1 cellular context compared by ENCODE assay signal in the genomic region with DNA sequence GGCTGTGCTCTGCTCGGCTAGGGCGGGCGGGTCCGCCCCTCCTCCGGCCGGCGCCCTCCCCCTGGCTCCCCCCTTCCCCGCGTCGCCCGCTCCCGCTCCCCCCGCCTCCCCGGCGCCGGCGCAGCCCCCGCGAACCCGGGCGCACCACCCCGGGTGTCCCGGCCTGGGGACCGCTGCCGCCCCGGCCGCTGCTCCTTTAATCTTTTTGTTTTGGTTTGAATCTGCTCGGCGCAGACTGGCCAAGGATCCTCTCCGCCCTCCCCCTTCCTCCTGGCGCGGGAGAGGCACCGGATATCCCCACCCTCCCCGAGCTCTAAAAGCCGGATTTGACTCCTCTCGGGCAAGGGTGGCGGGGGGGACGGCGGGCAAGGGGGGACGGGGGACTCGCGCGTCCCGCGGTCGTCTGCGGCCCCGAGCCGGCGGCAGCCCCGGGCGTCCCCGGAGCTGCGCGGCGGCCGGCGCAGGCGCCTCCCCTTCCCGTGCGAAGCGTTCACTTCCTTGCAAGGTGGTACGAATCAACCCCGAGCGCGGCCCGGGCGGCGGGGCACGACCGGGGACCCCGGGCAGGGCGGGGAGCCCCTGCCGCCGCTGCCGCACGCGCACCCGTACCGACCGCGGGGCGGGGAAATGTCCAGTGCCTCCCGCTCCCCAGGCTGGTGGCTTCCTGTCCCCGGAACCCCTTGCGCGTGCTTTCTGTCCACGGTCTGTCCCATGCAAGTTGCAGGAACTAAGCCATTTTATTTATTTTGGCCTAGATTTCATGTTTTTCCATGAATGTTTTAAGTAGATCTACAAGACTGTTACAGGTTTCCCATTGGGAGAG.
TF ChIP-seq lines count a peak whose summit lies in the region.

A gene with protein sequence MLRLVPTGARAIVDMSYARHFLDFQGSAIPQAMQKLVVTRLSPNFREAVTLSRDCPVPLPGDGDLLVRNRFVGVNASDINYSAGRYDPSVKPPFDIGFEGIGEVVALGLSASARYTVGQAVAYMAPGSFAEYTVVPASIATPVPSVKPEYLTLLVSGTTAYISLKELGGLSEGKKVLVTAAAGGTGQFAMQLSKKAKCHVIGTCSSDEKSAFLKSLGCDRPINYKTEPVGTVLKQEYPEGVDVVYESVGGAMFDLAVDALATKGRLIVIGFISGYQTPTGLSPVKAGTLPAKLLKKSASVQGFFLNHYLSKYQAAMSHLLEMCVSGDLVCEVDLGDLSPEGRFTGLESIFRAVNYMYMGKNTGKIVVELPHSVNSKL (minus strand): TSS at position 11 of the 823 bp plus-strand sequence. CDS start 81 bp downstream, outside the sequence.

TF ChIP-seq in GM12878, 131 proteins besides CTCF, POLR2A, EP300 and RAD21 (continued from another document and continues in another):
- TF ChIP-seq, protein P1, sequence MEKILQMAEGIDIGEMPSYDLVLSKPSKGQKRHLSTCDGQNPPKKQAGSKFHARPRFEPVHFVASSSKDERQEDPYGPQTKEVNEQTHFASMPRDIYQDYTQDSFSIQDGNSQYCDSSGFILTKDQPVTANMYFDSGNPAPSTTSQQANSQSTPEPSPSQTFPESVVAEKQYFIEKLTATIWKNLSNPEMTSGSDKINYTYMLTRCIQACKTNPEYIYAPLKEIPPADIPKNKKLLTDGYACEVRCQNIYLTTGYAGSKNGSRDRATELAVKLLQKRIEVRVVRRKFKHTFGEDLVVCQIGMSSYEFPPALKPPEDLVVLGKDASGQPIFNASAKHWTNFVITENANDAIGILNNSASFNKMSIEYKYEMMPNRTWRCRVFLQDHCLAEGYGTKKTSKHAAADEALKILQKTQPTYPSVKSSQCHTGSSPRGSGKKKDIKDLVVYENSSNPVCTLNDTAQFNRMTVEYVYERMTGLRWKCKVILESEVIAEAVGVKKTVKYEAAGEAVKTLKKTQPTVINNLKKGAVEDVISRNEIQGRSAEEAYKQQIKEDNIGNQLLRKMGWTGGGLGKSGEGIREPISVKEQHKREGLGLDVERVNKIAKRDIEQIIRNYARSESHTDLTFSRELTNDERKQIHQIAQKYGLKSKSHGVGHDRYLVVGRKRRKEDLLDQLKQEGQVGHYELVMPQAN (conservative IDR thresholded peaks at IDR 0.05) = peak; percentile 84
- TF ChIP-seq CEBPB (IDR thresholded peaks at IDR 0.05; ENCODE audit: borderline replicate concordance in 1 of 2, low read depth in 2 of 2, low read length in 2 of 2) (no peak), SIN3A (IDR thresholded peaks at IDR 0.05; ENCODE audit: low read depth, low read length) (peak; percentile 54; the same call in 1 of the 2 replicates), YY1 (IDR thresholded peaks at IDR 0.05; ENCODE audit: low read depth, low read length) (0 out of 2 replicates have a peak, but pooled peaks have one; percentile 50), ZBED1 (IDR thresholded peaks at IDR 0.05; ENCODE audit: borderline replicate concordance) (no peak), ZNF217 (IDR thresholded peaks at IDR 0.05) (no peak; the same call in 1 of the 2 replicates), MXI1 (IDR thresholded peaks at IDR 0.05; ENCODE audit: low read depth, low read length) (peak; percentile 21; the same call in 1 of the 2 replicates), STAT3 (IDR thresholded peaks at IDR 0.05; ENCODE audit: low read depth, low read length) (no peak), HDGF (IDR thresholded peaks at IDR 0.05) (no peak), SIX5 (IDR thresholded peaks at IDR 0.05; ENCODE audit: low read depth, low read length, severe bottlenecking) (no peak), TBL1XR1 (IDR thresholded peaks at IDR 0.05; ENCODE audit: low read depth, low read length) (0 out of 2 replicates have a peak, but pooled peaks have one; percentile 25), KDM1A (IDR thresholded peaks at IDR 0.05; ENCODE audit: borderline replicate concordance) (no peak), NR2F1 (conservative IDR thresholded peaks at IDR 0.05) (peak; percentile 70), SRF (IDR thresholded peaks at IDR 0.05; ENCODE audit: low read depth in 2 of 2, low read length in 2 of 2) (peak in 1 of 2 experiments; percentile 91; a peak in 2 of 4 replicates), SMAD5 (IDR thresholded peaks at IDR 0.05; ENCODE audit: low read depth) (no peak; the same call in 1 of the 2 replicates), CHD2 (IDR thresholded peaks at IDR 0.05; ENCODE audit: borderline replicate concordance, low read depth, low read length) (no peak), BHLHE40 (IDR thresholded peaks at IDR 0.05; ENCODE audit: borderline replicate concordance in 1 of 2, low read depth in 2 of 2, low read length in 1 of 2) (peak; percentile 89 to 97), POLR2AphosphoS5 (IDR thresholded peaks at IDR 0.05; ENCODE audit: low read length) (no peak; the same call in 1 of the 2 replicates), MTA2 (IDR thresholded peaks at IDR 0.05; ENCODE audit: low read depth) (no peak), CBFB (IDR thresholded peaks at IDR 0.05; ENCODE audit: low read depth) (no peak), RFX5 (IDR thresholded peaks at IDR 0.05; ENCODE audit: low read depth, low read length) (no peak), ZZZ3 (IDR thresholded peaks at IDR 0.05; ENCODE audit: control insufficient read depth, insufficient read length, low read depth) (no peak), FOXK2 (IDR thresholded peaks at IDR 0.05) (no peak), FOXM1 (IDR thresholded peaks at IDR 0.05; ENCODE audit: low read depth, low read length) (no peak), ZNF207 (IDR thresholded peaks at IDR 0.05; ENCODE audit: borderline replicate concordance) (peak; percentile 82; the same call in 1 of the 2 replicates), NR2C1 (IDR thresholded peaks at IDR 0.05) (peak; percentile 43; the same call in 1 of the 2 replicates), GABPA (IDR thresholded peaks at IDR 0.05; ENCODE audit: low read depth) (peak; percentile 28; the same call in 1 of the 2 replicates), NFXL1 (IDR thresholded peaks at IDR 0.05; ENCODE audit: borderline replicate concordance) (no peak), MTA3 (IDR thresholded peaks at IDR 0.05; ENCODE audit: borderline replicate concordance, low read length) (no peak), PML (IDR thresholded peaks at IDR 0.05; ENCODE audit: low read length) (no peak)
- TF ChIP-seq, protein P2, sequence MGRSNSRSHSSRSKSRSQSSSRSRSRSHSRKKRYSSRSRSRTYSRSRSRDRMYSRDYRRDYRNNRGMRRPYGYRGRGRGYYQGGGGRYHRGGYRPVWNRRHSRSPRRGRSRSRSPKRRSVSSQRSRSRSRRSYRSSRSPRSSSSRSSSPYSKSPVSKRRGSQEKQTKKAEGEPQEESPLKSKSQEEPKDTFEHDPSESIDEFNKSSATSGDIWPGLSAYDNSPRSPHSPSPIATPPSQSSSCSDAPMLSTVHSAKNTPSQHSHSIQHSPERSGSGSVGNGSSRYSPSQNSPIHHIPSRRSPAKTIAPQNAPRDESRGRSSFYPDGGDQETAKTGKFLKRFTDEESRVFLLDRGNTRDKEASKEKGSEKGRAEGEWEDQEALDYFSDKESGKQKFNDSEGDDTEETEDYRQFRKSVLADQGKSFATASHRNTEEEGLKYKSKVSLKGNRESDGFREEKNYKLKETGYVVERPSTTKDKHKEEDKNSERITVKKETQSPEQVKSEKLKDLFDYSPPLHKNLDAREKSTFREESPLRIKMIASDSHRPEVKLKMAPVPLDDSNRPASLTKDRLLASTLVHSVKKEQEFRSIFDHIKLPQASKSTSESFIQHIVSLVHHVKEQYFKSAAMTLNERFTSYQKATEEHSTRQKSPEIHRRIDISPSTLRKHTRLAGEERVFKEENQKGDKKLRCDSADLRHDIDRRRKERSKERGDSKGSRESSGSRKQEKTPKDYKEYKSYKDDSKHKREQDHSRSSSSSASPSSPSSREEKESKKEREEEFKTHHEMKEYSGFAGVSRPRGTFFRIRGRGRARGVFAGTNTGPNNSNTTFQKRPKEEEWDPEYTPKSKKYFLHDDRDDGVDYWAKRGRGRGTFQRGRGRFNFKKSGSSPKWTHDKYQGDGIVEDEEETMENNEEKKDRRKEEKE (IDR thresholded peaks at IDR 0.05) = no peak
- TF ChIP-seq, protein P3, sequence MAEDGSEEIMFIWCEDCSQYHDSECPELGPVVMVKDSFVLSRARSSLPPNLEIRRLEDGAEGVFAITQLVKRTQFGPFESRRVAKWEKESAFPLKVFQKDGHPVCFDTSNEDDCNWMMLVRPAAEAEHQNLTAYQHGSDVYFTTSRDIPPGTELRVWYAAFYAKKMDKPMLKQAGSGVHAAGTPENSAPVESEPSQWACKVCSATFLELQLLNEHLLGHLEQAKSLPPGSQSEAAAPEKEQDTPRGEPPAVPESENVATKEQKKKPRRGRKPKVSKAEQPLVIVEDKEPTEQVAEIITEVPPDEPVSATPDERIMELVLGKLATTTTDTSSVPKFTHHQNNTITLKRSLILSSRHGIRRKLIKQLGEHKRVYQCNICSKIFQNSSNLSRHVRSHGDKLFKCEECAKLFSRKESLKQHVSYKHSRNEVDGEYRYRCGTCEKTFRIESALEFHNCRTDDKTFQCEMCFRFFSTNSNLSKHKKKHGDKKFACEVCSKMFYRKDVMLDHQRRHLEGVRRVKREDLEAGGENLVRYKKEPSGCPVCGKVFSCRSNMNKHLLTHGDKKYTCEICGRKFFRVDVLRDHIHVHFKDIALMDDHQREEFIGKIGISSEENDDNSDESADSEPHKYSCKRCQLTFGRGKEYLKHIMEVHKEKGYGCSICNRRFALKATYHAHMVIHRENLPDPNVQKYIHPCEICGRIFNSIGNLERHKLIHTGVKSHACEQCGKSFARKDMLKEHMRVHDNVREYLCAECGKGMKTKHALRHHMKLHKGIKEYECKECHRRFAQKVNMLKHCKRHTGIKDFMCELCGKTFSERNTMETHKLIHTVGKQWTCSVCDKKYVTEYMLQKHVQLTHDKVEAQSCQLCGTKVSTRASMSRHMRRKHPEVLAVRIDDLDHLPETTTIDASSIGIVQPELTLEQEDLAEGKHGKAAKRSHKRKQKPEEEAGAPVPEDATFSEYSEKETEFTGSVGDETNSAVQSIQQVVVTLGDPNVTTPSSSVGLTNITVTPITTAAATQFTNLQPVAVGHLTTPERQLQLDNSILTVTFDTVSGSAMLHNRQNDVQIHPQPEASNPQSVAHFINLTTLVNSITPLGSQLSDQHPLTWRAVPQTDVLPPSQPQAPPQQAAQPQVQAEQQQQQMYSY (CRISPR knock-in tag; IDR thresholded peaks at IDR 0.05) = no peak
- TF ChIP-seq, protein P4, sequence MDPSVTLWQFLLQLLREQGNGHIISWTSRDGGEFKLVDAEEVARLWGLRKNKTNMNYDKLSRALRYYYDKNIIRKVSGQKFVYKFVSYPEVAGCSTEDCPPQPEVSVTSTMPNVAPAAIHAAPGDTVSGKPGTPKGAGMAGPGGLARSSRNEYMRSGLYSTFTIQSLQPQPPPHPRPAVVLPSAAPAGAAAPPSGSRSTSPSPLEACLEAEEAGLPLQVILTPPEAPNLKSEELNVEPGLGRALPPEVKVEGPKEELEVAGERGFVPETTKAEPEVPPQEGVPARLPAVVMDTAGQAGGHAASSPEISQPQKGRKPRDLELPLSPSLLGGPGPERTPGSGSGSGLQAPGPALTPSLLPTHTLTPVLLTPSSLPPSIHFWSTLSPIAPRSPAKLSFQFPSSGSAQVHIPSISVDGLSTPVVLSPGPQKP (IDR thresholded peaks at IDR 0.05; ENCODE audit: low read depth, low read length) = 0 out of 2 replicates have a peak, but pooled peaks have one; percentile 28
- TF ChIP-seq, protein P5, sequence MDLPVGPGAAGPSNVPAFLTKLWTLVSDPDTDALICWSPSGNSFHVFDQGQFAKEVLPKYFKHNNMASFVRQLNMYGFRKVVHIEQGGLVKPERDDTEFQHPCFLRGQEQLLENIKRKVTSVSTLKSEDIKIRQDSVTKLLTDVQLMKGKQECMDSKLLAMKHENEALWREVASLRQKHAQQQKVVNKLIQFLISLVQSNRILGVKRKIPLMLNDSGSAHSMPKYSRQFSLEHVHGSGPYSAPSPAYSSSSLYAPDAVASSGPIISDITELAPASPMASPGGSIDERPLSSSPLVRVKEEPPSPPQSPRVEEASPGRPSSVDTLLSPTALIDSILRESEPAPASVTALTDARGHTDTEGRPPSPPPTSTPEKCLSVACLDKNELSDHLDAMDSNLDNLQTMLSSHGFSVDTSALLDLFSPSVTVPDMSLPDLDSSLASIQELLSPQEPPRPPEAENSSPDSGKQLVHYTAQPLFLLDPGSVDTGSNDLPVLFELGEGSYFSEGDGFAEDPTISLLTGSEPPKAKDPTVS (IDR thresholded peaks at IDR 0.05; ENCODE audit: low read depth, low read length) = no peak
- TF ChIP-seq, protein P6, sequence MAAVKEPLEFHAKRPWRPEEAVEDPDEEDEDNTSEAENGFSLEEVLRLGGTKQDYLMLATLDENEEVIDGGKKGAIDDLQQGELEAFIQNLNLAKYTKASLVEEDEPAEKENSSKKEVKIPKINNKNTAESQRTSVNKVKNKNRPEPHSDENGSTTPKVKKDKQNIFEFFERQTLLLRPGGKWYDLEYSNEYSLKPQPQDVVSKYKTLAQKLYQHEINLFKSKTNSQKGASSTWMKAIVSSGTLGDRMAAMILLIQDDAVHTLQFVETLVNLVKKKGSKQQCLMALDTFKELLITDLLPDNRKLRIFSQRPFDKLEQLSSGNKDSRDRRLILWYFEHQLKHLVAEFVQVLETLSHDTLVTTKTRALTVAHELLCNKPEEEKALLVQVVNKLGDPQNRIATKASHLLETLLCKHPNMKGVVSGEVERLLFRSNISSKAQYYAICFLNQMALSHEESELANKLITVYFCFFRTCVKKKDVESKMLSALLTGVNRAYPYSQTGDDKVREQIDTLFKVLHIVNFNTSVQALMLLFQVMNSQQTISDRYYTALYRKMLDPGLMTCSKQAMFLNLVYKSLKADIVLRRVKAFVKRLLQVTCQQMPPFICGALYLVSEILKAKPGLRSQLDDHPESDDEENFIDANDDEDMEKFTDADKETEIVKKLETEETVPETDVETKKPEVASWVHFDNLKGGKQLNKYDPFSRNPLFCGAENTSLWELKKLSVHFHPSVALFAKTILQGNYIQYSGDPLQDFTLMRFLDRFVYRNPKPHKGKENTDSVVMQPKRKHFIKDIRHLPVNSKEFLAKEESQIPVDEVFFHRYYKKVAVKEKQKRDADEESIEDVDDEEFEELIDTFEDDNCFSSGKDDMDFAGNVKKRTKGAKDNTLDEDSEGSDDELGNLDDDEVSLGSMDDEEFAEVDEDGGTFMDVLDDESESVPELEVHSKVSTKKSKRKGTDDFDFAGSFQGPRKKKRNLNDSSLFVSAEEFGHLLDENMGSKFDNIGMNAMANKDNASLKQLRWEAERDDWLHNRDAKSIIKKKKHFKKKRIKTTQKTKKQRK (IDR thresholded peaks at IDR 0.05; ENCODE audit: low read depth, low read length) = no peak
